14 cellular contexts compared by ENCODE assay signal in the genomic region with DNA sequence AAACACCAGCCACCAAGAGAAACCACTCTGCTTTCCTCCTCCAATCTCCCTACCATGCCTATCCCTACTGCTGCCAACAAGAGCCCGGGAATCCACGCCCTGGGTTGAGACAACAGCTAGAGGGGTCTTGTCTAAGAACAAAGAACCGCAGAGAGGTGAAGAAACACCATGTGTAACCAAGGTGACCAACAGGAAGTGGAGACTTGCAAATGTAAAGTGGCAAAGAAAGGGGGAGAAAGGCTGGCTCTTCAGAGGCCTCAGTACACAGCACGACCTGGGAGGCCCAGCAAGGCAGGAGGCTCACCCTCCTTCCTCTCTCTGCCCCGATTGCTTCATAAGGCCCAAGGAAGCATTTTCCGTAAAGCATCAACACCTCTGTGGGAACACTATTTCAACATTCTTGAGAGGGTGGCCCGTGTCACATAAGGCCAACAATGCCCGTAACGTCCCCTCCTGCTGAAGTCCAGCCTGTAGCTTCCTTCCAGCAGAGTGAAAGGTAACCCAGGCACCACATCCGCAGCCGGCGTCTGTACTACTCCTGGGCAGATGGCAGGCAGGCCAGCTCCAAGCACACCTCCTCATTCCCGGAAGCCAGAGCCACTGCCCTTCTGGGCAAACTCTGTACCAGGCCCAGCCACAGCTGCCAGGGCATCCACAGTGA. TPM values are rescaled to one million over a fixed set of nuclear protein-coding genes. Genes with fewer than 3 reads are reported as not detected.
DNase-seq lines count a peak whose midpoint lies in the region; ATAC-seq and TF ChIP-seq lines count a peak whose summit lies in the region.
"Had no signal": no experiment of that assay in that cellular context is flagged by ENCODE, and none has a peak within 500 bp of the region (broad histone marks: within the 10 kb centered on the region; RNA-seq: fewer than 3 reads in every experiment).

No MANE protein-coding gene starts in this region.

- H3K36me3 Mint-ChIP-seq in activated T-cell treated with anti-CD3 and anti-CD28 coated beads, Interleukin-2, amount 50 U/mL, for 24 hours (ENCODE audit: low read depth), result no peaks in the 10 kb centered on the region
- no peaks in the 10 kb centered on the region for H3K36me3 Mint-ChIP-seq in activated T-helper 17 cell treated with anti-CD3 and anti-CD28 coated beads, Interleukin-2, amount 50 U/mL, for 72 hours (ENCODE audit: low read depth)
- H3K36me3 Mint-ChIP-seq: activated naive CD4-positive, alpha-beta T cell treated with anti-CD3 and anti-CD28 coated beads, Interleukin-2, amount 50 U/mL, for 72 hours; CD14-positive monocyte had no signal

- TF ChIP-seq CTCF in neutrophil (IDR thresholded peaks at IDR 0.05), result peak; percentile 34

- WGBS in right cardiac atrium, result 64% methylated on average over 13 of the region's 13 CpGs

- H3K9me3 ChIP-seq in right cardiac atrium (ENCODE audit: control insufficient read depth, low read length) (no peaks in the 10 kb centered on the region), neutrophil (no peaks in the 10 kb centered on the region)
- H3K9me3 ChIP-seq: SJSA1 had no signal

- DNase-seq in SIG-M5 (lab: John Stamatoyannopoulos, UW), result peak; percentile 30
- DNase-seq in right cardiac atrium, result no peak
- DNase-seq in activated T-cell treated with anti-CD3 and anti-CD28 coated beads, Interleukin-2, amount 50 U/mL, for 24 hours, result no peak
- no peak for DNase-seq in NCI-H1105 (lab: John Stamatoyannopoulos, UW)
- DNase-seq in activated CD8-positive, alpha-beta memory T cell treated with anti-CD3 and anti-CD28 coated beads for 24 hours, result no peak
- DNase-seq: activated CD4-positive, alpha-beta T cell treated with anti-CD3 and anti-CD28 coated beads, Interleukin-2, amount 10 ng/mL, durations not matched to agents 7 days and 5 days; NCI-H187 had no signal

- ATAC-seq in HG03175 (IDR thresholded peaks at IDR 0.05; ENCODE audit: unreplicated experiment) (peak; percentile 62), right cardiac atrium (peak; percentile 12 to 46)
- no peak for ATAC-seq in activated T-helper 17 cell treated with anti-CD3 and anti-CD28 coated beads, Interleukin-2, amount 50 U/mL, for 72 hours (replicated peaks)
- ATAC-seq: activated naive CD4-positive, alpha-beta T cell treated with anti-CD3 and anti-CD28 coated beads, Interleukin-2, amount 50 U/mL, for 72 hours had no signal

- intact Hi-C loops in right cardiac atrium (cut with DNase I), result no loop called here

- H3K4me3 ChIP-seq in right cardiac atrium (ENCODE audit: low read length), result no peak overlapping the region
- H3K4me3 ChIP-seq in neutrophil (ENCODE audit: low read depth in 1 of 2, low read length in 1 of 2), result peak overlapping the region; percentile 45 to 46
- H3K4me3 ChIP-seq: SJSA1 had no signal

- H3K27me3 ChIP-seq in right cardiac atrium (ENCODE audit: control insufficient read depth, insufficient read depth) (no peaks in the 10 kb centered on the region), neutrophil (no peaks in the 10 kb centered on the region)
- H3K27me3 ChIP-seq: SJSA1 had no signal

- H3K27me3 Mint-ChIP-seq in activated T-cell treated with anti-CD3 and anti-CD28 coated beads, Interleukin-2, amount 50 U/mL, for 24 hours, result no peaks in the 10 kb centered on the region
- H3K27me3 Mint-ChIP-seq in activated T-helper 17 cell treated with anti-CD3 and anti-CD28 coated beads, Interleukin-2, amount 50 U/mL, for 72 hours, result peaks cover 12% of the 10 kb centered on the region
- H3K27me3 Mint-ChIP-seq: activated CD4-positive, alpha-beta T cell treated with anti-CD3 and anti-CD28 coated beads, Interleukin-2, amount 10 ng/mL, durations not matched to agents 7 days and 5 days had no signal

- no peaks in the 10 kb centered on the region for H3K36me3 ChIP-seq in neutrophil

- H3K27ac ChIP-seq in right cardiac atrium (ENCODE audit: low read length), result no peak overlapping the region
- H3K27ac ChIP-seq in neutrophil, result peak overlapping the region; percentile 97
- H3K27ac ChIP-seq: SJSA1 had no signal

- H3K4me3 Mint-ChIP-seq in activated T-cell treated with anti-CD3 and anti-CD28 coated beads, Interleukin-2, amount 50 U/mL, for 24 hours, result no peak overlapping the region
- no peak overlapping the region for H3K4me3 Mint-ChIP-seq in activated T-helper 17 cell treated with anti-CD3 and anti-CD28 coated beads, Interleukin-2, amount 50 U/mL, for 72 hours
- H3K4me3 Mint-ChIP-seq: activated CD4-positive, alpha-beta T cell treated with anti-CD3 and anti-CD28 coated beads, Interleukin-2, amount 10 ng/mL, durations not matched to agents 7 days and 5 days; CD14-positive monocyte; nephron had no signal

- no peaks in the 10 kb centered on the region for H3K9me3 Mint-ChIP-seq in activated T-cell treated with anti-CD3 and anti-CD28 coated beads, Interleukin-2, amount 50 U/mL, for 24 hours
- H3K9me3 Mint-ChIP-seq in activated T-helper 17 cell treated with anti-CD3 and anti-CD28 coated beads, Interleukin-2, amount 50 U/mL, for 72 hours, result no peaks in the 10 kb centered on the region
- H3K9me3 Mint-ChIP-seq: activated CD4-positive, alpha-beta T cell treated with anti-CD3 and anti-CD28 coated beads, Interleukin-2, amount 10 ng/mL, durations not matched to agents 7 days and 5 days; activated naive CD4-positive, alpha-beta T cell treated with anti-CD3 and anti-CD28 coated beads, Interleukin-2, amount 50 U/mL, for 72 hours; CD14-positive monocyte; nephron had no signal

- H3K4me1 ChIP-seq in right cardiac atrium (ENCODE audit: control insufficient read depth, insufficient read depth, low read length) (peaks cover 3% of the 10 kb centered on the region), neutrophil (ENCODE audit: control insufficient read depth in 1 of 2, insufficient read depth in 1 of 2, low read depth in 1 of 2, low read length in 1 of 2) (peaks cover 97 to 100% of the 10 kb centered on the region in 2 experiments)

- no peak overlapping the region for H3K27ac Mint-ChIP-seq in activated T-cell treated with anti-CD3 and anti-CD28 coated beads, Interleukin-2, amount 50 U/mL, for 24 hours
- H3K27ac Mint-ChIP-seq in activated T-helper 17 cell treated with anti-CD3 and anti-CD28 coated beads, Interleukin-2, amount 50 U/mL, for 72 hours, result no peak overlapping the region
- H3K27ac Mint-ChIP-seq: activated CD4-positive, alpha-beta T cell treated with anti-CD3 and anti-CD28 coated beads, Interleukin-2, amount 10 ng/mL, durations not matched to agents 7 days and 5 days; activated naive CD4-positive, alpha-beta T cell treated with anti-CD3 and anti-CD28 coated beads, Interleukin-2, amount 50 U/mL, for 72 hours; nephron had no signal

- H3K4me1 Mint-ChIP-seq in activated T-cell treated with anti-CD3 and anti-CD28 coated beads, Interleukin-2, amount 50 U/mL, for 24 hours (ENCODE audit: low read depth), result no peaks in the 10 kb centered on the region
- no peaks in the 10 kb centered on the region for H3K4me1 Mint-ChIP-seq in activated T-helper 17 cell treated with anti-CD3 and anti-CD28 coated beads, Interleukin-2, amount 50 U/mL, for 72 hours
- H3K4me1 Mint-ChIP-seq: activated CD4-positive, alpha-beta T cell treated with anti-CD3 and anti-CD28 coated beads, Interleukin-2, amount 10 ng/mL, durations not matched to agents 7 days and 5 days had no signal

RNA-seq across cellular contexts. Expression of a gene that starts 18.3 kb away (rescaled TPM):
- 1 to 10 TPM; 4.3 to 8.6 (median 6.1) TPM for total RNA-seq in right cardiac atrium
- polyA plus RNA-seq in right cardiac atrium, result 4.1 TPM
- total RNA-seq in activated T-helper 17 cell treated with anti-CD3 and anti-CD28 coated beads, Interleukin-2, amount 50 U/mL, for 72 hours, result not detected
- total RNA-seq: activated CD4-positive, alpha-beta T cell treated with anti-CD3 and anti-CD28 coated beads, Interleukin-2, amount 10 ng/mL, durations not matched to agents 7 days and 5 days had no signal
- polyA plus RNA-seq: CD14-positive monocyte had no signal

Comparison
In these comparisons a context has a peak if more than half of its experiments do, and no peak if none do; other contexts are left out.
1. RNA of a gene that starts 18.3 kb away (total RNA-seq): 4.3 to 8.6 TPM in right cardiac atrium; not detected in activated T-helper 17 cell treated with anti-CD3 and anti-CD28 coated beads, Interleukin-2, amount 50 U/mL, for 72 hours; every median in the first group is over 4 times any median in the second.